Comparison of ENCODE assay signal across 8 cellular contexts in genomic region chr22:17876303-17877242, GRCh38.
DNase-seq lines count a peak whose midpoint lies in the region; ATAC-seq, FAIRE-seq and TF ChIP-seq lines count a peak whose summit lies in the region.
"Not testable (repeated sequence)": the region's sequence is repeated elsewhere in the genome, so short reads cannot be mapped to it uniquely, and the experiment has no call there.

No MANE protein-coding gene starts in this region.

- CTCF ChIA-PET in A549 (lab: Yijun Ruan, JAX): interaction anchor here (0.5 to 1.2 kb wide), 4 partner anchors 34 to 291 kb away, joined by 3 to 4 read pairs (median 3); no protein-coding TSS in a partner anchor
- CTCF ChIA-PET in K562 (lab: Yijun Ruan, JAX; ENCODE audit: low intra/inter-chr PET ratio); HepG2 (lab: Yijun Ruan, JAX; ENCODE audit: low intra/inter-chr PET ratio, low total read pairs): not testable (repeated sequence)

- not testable (repeated sequence) for TF ChIP-seq POLR2A in A549 (IDR thresholded peaks at IDR 0.05; ENCODE audit: low read length); GM12892 (IDR thresholded peaks at IDR 0.05; ENCODE audit: low read depth, low read length); K562 (conservative IDR thresholded peaks at IDR 0.05); HepG2 (IDR thresholded peaks at IDR 0.05; ENCODE audit: insufficient read depth in 1 of 2, low read depth in 2 of 2, low read length in 2 of 2)
- peak; percentile 19 for TF ChIP-seq POLR2A in erythroblast (IDR thresholded peaks at IDR 0.05; ENCODE audit: low read length)

- TF ChIP-seq RAD21 in A549 (conservative IDR thresholded peaks at IDR 0.05 in 1 of 2, IDR thresholded peaks at IDR 0.05 in 1 of 2); K562 (CRISPR knock-in tag; conservative IDR thresholded peaks at IDR 0.05 in 1 of 2, IDR thresholded peaks at IDR 0.05 in 1 of 2); HepG2 (CRISPR knock-in tag; IDR thresholded peaks at IDR 0.05): not testable (repeated sequence)

- H3K36me3 ChIP-seq in K562 (ENCODE audit: control insufficient read depth, insufficient read depth, low read length): peaks cover 35% of the 10 kb centered on the region; the same call in 2 of the 3 replicates
- H3K36me3 ChIP-seq in HepG2 (replicated peaks in 1 of 2; ENCODE audit: control insufficient read depth in 1 of 2, insufficient read depth in 2 of 2, low read length in 2 of 2): peaks cover 14 to 51% of the 10 kb centered on the region in 2 experiments; a peak in 4 of 5 replicates
- peaks cover 60 to 68% (median 63%) of the 10 kb centered on the region in 3 donors for H3K36me3 ChIP-seq in skeletal muscle tissue (ENCODE audit: control insufficient read depth in 3 of 3, insufficient read depth in 3 of 3, low read length in 3 of 3)

- H3K79me2 ChIP-seq in K562 (ENCODE audit: control insufficient read depth, insufficient read depth, low read length); HepG2 (ENCODE audit: insufficient read depth, low read length): not testable (repeated sequence)

- H2AFZ ChIP-seq in K562 (ENCODE audit: low read depth, low read length); HepG2 (ENCODE audit: low read length): not testable (repeated sequence)

- intact Hi-C loops in K562 (cut with micrococcal nuclease); HepG2 (cut with micrococcal nuclease; ENCODE audit: unreplicated experiment): not testable (repeated sequence)

- H3K4me1 ChIP-seq in A549; K562 (replicated peaks in 1 of 2; ENCODE audit: control insufficient read depth in 2 of 2, insufficient read depth in 2 of 2, low read length in 2 of 2); HepG2 (ENCODE audit: insufficient read depth, low read length): not testable (repeated sequence)
- peaks cover 12 to 27% (median 27%) of the 10 kb centered on the region in 3 donors for H3K4me1 ChIP-seq in skeletal muscle tissue (ENCODE audit: control insufficient read depth in 3 of 3, insufficient read depth in 3 of 3, low read length in 3 of 3)

- not testable (repeated sequence) for H3K4me3 ChIP-seq in A549; K562; HepG2 (replicated peaks in 1 of 3; ENCODE audit: insufficient read depth in 1 of 3, low read depth in 2 of 3, low read length in 3 of 3); skeletal muscle tissue (ENCODE audit: low read length in 3 of 3)

- POLR2A ChIA-PET in A549 (lab: Yijun Ruan, JAX); HepG2 (lab: Yijun Ruan, JAX): not testable (repeated sequence)
- POLR2A ChIA-PET in K562 (lab: Yijun Ruan, JAX): interaction anchor here (0.6 to 1.2 kb wide), 5 partner anchors 12 to 186 kb away, joined by 3 to 5 read pairs (median 3); no protein-coding TSS in a partner anchor

- ATAC-seq in A549 (peak; percentile 40 to 54; a peak in 5 of 6 replicates), SK-N-SH treated with all-trans-retinoic acid at 6 μM for 48 hours (peak; percentile 15; the same call in 1 of the 3 replicates), K562 (peak; percentile 62)
- not testable (repeated sequence) for ATAC-seq in HepG2

- TF ChIP-seq EP300 in A549 (IDR thresholded peaks at IDR 0.05); K562 (IDR thresholded peaks at IDR 0.05; ENCODE audit: low read length); HepG2 (IDR thresholded peaks at IDR 0.05; ENCODE audit: low read depth in 2 of 2, low read length in 2 of 2); HepG2 (CRISPR knock-in tag; IDR thresholded peaks at IDR 0.05; ENCODE audit: borderline replicate concordance): not testable (repeated sequence)

- not testable (repeated sequence) for TF ChIP-seq CTCF in A549 (IDR thresholded peaks at IDR 0.05); HepG2 (CRISPR knock-in tag; IDR thresholded peaks at IDR 0.05)
- TF ChIP-seq CTCF in K562 (IDR thresholded peaks at IDR 0.05 in 2 of 3, conservative IDR thresholded peaks at IDR 0.05 in 1 of 3; ENCODE audit: insufficient read depth in 2 of 3, low read depth in 1 of 3, low read length in 3 of 3): 0 out of 6 replicates have a peak, but pooled peaks of 1 of the 3 experiments have one; percentile 11

- in situ Hi-C loops in K562 (cut with MboI); HepG2 (cut with HindIII; ENCODE audit: extremely low pct_ligation_motif_present, low pct_unique_long_range_greater_than_20kb): not testable (repeated sequence)

- not testable (repeated sequence) for FAIRE-seq in A549 (lab: Jason Lieb, UNC)
- FAIRE-seq in GM12892 (lab: Jason Lieb, UNC) (peak; percentile 73), K562 (lab: Jason Lieb, UNC) (peak; percentile 66), HepG2 (lab: Jason Lieb, UNC) (peak; percentile 71)

- H3K9me3 ChIP-seq in A549; K562 (replicated peaks; ENCODE audit: control insufficient read depth, insufficient read depth, low read depth, low read length); HepG2 (ENCODE audit: low read length); skeletal muscle tissue (ENCODE audit: control insufficient read depth in 3 of 3, low read length in 3 of 3): not testable (repeated sequence)

- not testable (repeated sequence) for H3K27ac ChIP-seq in A549; K562 (ENCODE audit: extremely low read depth, low read depth, low read length); HepG2 (ENCODE audit: extremely low read length, insufficient read depth, low read length)
- peak overlapping the region; percentile 15 for H3K27ac ChIP-seq in skeletal muscle tissue (ENCODE audit: low read depth, low read length)

- H4K20me1 ChIP-seq in K562 (replicated peaks; ENCODE audit: control insufficient read depth, insufficient read depth, low read length); HepG2 (ENCODE audit: insufficient read depth, low read length): not testable (repeated sequence)

- not testable (repeated sequence) for H3K9me1 ChIP-seq in K562 (ENCODE audit: control insufficient read depth, insufficient read depth, low read length)

- not testable (repeated sequence) for DNase-seq in A549 (ENCODE audit: low read depth in 1 of 2, low spot score in 1 of 2); GM12892 (ENCODE audit: insufficient read length); HepG2 (ENCODE audit: low spot score)
- DNase-seq in M059J (ENCODE audit: low read depth) (peak; percentile 6), K562 (ENCODE audit: extremely low read depth in 1 of 4, low spot score in 3 of 4) (peak in 2 of 4 experiments; percentile 31 to 33), erythroblast (lab: John Stamatoyannopoulos, UW) (peak; percentile 26 to 33)

- not testable (repeated sequence) for BruUV-seq in K562 (replicated peaks; lab: Mats Ljungman, UMichigan); HepG2 (replicated peaks; lab: Mats Ljungman, UMichigan)

- not testable (repeated sequence) for H3K9ac ChIP-seq in K562 (ENCODE audit: insufficient read depth in 1 of 2, low read depth in 2 of 2, low read length in 2 of 2); HepG2 (ENCODE audit: insufficient read depth, low read depth, low read length); skeletal muscle tissue (ENCODE audit: low read depth in 1 of 3, low read length in 3 of 3)

- 100% methylated on average over 1 of the region's 4 CpGs for WGBS in A549 (ENCODE audit: missing lambda C conversion rate)
- 80% methylated on average over 4 of the region's 4 CpGs for WGBS in K562 (ENCODE audit: insufficient coverage, low coverage, missing lambda C conversion rate)
- WGBS in HepG2 (ENCODE audit: low lambda C conversion rate): 88% methylated on average over 4 of the region's 4 CpGs

- H3K27me3 ChIP-seq in K562 (ENCODE audit: control insufficient read depth in 2 of 2, insufficient read depth in 2 of 2, low read length in 2 of 2); HepG2 (ENCODE audit: control insufficient read depth in 1 of 2, insufficient read depth in 2 of 2, low read length in 2 of 2); skeletal muscle tissue (ENCODE audit: control insufficient read depth in 3 of 3, insufficient read depth in 3 of 3, low read length in 3 of 3): not testable (repeated sequence)

- not testable (repeated sequence) for H3K4me2 ChIP-seq in A549; K562 (ENCODE audit: insufficient read depth, low read length); HepG2 (ENCODE audit: low read depth, low read length)

TF ChIP-seq in K562, 482 proteins besides CTCF, POLR2A, EP300 and RAD21:
- TF ChIP-seq HMBOX1 (IDR thresholded peaks at IDR 0.05) (peak; percentile 92), CREBBP (IDR thresholded peaks at IDR 0.05; ENCODE audit: low read depth, low read length) (peak; percentile 90)
